8 cellular contexts compared by ENCODE assay signal in the genomic region with DNA sequence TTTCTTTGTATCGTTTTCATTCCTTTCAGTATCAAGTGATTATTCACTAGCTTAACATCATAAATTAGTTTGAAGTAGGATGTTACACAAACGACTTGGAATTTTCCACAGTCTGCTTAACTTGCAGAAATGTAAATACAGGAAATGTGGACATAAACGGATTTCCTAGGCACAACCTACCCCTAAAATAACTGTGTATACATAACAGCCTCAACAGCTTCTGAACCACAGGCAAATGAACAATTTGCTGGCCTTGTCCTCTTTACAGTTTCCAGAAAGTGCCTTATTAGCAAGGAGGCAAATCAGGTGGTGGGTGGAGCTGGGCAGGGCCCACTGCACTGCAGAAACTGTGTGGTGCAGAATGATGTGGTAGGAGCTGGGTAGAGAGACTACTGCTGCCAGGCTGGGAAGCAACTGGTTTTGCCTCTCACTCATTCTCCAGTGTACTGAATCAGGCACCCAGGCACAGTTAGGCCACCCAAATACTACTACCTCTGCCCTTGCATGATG. TPM values are rescaled to one million over a fixed set of nuclear protein-coding genes. Genes with fewer than 3 reads are reported as not detected.
A peak's percentile ranks its signal among the peaks of the same experiment; 100 is the strongest.
DNase-seq lines count a peak whose midpoint lies in the region; ATAC-seq and TF ChIP-seq lines count a peak whose summit lies in the region.

No MANE protein-coding gene starts in this region.

- DNase-seq in A673 (ENCODE audit: low spot score) (peak; percentile 96), RWPE2 (ENCODE audit: low spot score) (no peak), hepatic stellate cell (ENCODE audit: low spot score) (peak; percentile 39), NCI-H446 (lab: John Stamatoyannopoulos, UW) (no peak), NCI-H1930 (lab: John Stamatoyannopoulos, UW) (no peak)
- DNase-seq in stimulated activated CD4-positive, alpha-beta T cell treated with anti-CD3 and anti-CD28 coated beads, Interleukin-15, amount 100 ng/mL, for 24 hours: no peak

- H3K9me3 ChIP-seq in A673 (ENCODE audit: low read depth, low read length, poor library complexity, severe bottlenecking): no peaks in the 10 kb centered on the region
- no peaks in the 10 kb centered on the region for H3K9me3 ChIP-seq in RWPE2 (ENCODE audit: severe bottlenecking)

- ATAC-seq in GM19025 (IDR thresholded peaks at IDR 0.05; ENCODE audit: low read depth, unreplicated experiment): peak; percentile 89
- ATAC-seq in HG03135 (IDR thresholded peaks at IDR 0.05; ENCODE audit: unreplicated experiment): peak; percentile 82
- peak; percentile 52 for ATAC-seq in RWPE2 (ENCODE audit: low read depth)

- no peak for TF ChIP-seq CTCF in A673 (conservative IDR thresholded peaks at IDR 0.05; ENCODE audit: low read depth, low read length)
- TF ChIP-seq CTCF in RWPE2 (IDR thresholded peaks at IDR 0.05; ENCODE audit: poor library complexity, severe bottlenecking): no peak

- H3K4me1 ChIP-seq in A673 (ENCODE audit: insufficient read depth, low read length, poor library complexity, severe bottlenecking) (peaks cover 28% of the 10 kb centered on the region), RWPE2 (ENCODE audit: insufficient read depth, poor library complexity, severe bottlenecking) (peaks cover 29% of the 10 kb centered on the region)

- H3K27ac ChIP-seq in A673 (ENCODE audit: low read depth, low read length, poor library complexity, severe bottlenecking) (peak overlapping the region; percentile 82), RWPE2 (ENCODE audit: poor library complexity, severe bottlenecking) (peak overlapping the region; percentile 87)

- POLR2A ChIA-PET in A673 (lab: Charles Lee; ENCODE audit: low non-redundant PET): interaction anchor here (0.7 kb wide), 1 partner anchor 328 kb away, joined by 3 read pairs; no protein-coding TSS in a partner anchor

- CTCF ChIA-PET in A673 (lab: Charles Lee): interaction anchor here (0.6 kb wide), 1 partner anchor 1741 kb away, joined by 3 read pairs; no protein-coding TSS in a partner anchor

- H3K4me3 ChIP-seq in A673 (ENCODE audit: low read depth, low read length, poor library complexity, severe bottlenecking) (no peak overlapping the region), RWPE2 (ENCODE audit: severe bottlenecking) (no peak overlapping the region)

- no peaks in the 10 kb centered on the region for H3K27me3 ChIP-seq in A673 (replicated peaks; ENCODE audit: insufficient read depth, low read depth, low read length, poor library complexity)
- H3K27me3 ChIP-seq in RWPE2 (ENCODE audit: insufficient read depth, poor library complexity, severe bottlenecking): no peaks in the 10 kb centered on the region

- no TSS peak for BruUV-seq in A673 (replicated peaks; lab: Mats Ljungman, UMichigan)

- no peaks in the 10 kb centered on the region for H3K36me3 ChIP-seq in A673 (ENCODE audit: insufficient read depth, low read length, poor library complexity, severe bottlenecking)
- H3K36me3 ChIP-seq in RWPE2 (ENCODE audit: low read depth): no peaks in the 10 kb centered on the region

- intact Hi-C loops in A673 (cut with micrococcal nuclease; ENCODE audit: unreplicated experiment): no loop called here

RNA-seq across cellular contexts. Expression of a gene that starts 14.1 kb away (rescaled TPM):
- total RNA-seq in A673 (2021): 10.3 and 10.5 TPM in 2 replicates

Comparison
In these comparisons a context has a peak if more than half of its experiments do, and no peak if none do; other contexts are left out.
1. DNase-seq: peak in A673 (single experiment) and hepatic stellate cell (single experiment); none in RWPE2 (single experiment), NCI-H446 (0 of 2), stimulated activated CD4-positive, alpha-beta T cell treated with anti-CD3 and anti-CD28 coated beads, Interleukin-15, amount 100 ng/mL, for 24 hours (single experiment) and NCI-H1930 (0 of 2).
2. Peak in every context shown above with its lines, with median percentiles within 50 percentile points of each other: ATAC-seq.